1 cellular context compared by ENCODE assay signal in the genomic region with DNA sequence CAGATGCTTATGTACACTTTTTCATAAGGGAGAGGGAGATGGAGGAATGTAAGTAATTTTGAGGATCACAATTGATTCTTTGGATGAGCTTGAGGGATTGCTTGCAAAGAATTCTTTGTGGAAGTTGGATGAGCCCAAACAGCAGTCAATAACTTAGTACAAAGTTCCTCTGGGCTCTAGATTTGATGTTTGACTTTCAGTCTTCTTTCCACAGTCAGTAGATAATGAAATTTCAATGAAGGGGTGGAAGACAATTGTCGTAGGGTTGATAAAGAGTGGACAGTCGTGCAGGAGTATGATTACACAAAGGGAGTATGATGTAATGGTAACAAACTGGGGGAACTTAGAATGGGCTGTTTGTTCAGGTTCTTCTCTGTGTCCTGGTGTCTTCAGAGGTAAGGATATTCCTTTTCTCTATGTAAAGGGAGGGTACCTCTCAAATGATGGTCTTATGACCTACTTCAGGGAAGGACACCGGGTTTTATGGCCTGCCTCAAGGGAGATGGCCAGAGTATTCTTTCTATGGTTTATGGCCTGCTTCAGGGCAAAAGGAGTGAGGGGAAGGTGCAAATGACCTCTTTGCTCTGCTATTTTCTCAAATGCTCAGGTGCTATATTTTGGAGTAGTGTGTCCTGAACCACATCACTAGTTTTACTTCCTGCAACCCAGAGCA.
A peak's percentile ranks its signal among the peaks of the same experiment; 100 is the strongest.
TF ChIP-seq lines count a peak whose summit lies in the region.

No MANE protein-coding gene starts in this region.

TF ChIP-seq in HEK293, 187 proteins besides CTCF, POLR2A, EP300 and RAD21:
- TF ChIP-seq ZNF621 (tag by site-specific recombination; IDR thresholded peaks at IDR 0.05) (no peak), ZNF175 (tag by site-specific recombination; IDR thresholded peaks at IDR 0.05) (no peak), ZNF747 (tag by site-specific recombination; IDR thresholded peaks at IDR 0.05) (no peak)
- TF ChIP-seq, protein P1, sequence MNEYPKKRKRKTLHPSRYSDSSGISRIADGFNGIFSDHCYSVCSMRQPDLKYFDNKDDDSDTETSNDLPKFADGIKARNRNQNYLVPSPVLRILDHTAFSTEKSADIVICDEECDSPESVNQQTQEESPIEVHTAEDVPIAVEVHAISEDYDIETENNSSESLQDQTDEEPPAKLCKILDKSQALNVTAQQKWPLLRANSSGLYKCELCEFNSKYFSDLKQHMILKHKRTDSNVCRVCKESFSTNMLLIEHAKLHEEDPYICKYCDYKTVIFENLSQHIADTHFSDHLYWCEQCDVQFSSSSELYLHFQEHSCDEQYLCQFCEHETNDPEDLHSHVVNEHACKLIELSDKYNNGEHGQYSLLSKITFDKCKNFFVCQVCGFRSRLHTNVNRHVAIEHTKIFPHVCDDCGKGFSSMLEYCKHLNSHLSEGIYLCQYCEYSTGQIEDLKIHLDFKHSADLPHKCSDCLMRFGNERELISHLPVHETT (tag by site-specific recombination; IDR thresholded peaks at IDR 0.05): no peak
- TF ChIP-seq, protein P2, sequence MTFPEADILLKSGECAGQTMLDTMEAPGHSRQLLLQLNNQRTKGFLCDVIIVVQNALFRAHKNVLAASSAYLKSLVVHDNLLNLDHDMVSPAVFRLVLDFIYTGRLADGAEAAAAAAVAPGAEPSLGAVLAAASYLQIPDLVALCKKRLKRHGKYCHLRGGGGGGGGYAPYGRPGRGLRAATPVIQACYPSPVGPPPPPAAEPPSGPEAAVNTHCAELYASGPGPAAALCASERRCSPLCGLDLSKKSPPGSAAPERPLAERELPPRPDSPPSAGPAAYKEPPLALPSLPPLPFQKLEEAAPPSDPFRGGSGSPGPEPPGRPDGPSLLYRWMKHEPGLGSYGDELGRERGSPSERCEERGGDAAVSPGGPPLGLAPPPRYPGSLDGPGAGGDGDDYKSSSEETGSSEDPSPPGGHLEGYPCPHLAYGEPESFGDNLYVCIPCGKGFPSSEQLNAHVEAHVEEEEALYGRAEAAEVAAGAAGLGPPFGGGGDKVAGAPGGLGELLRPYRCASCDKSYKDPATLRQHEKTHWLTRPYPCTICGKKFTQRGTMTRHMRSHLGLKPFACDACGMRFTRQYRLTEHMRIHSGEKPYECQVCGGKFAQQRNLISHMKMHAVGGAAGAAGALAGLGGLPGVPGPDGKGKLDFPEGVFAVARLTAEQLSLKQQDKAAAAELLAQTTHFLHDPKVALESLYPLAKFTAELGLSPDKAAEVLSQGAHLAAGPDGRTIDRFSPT (tag by site-specific recombination; IDR thresholded peaks at IDR 0.05): no peak
- TF ChIP-seq, protein P3, sequence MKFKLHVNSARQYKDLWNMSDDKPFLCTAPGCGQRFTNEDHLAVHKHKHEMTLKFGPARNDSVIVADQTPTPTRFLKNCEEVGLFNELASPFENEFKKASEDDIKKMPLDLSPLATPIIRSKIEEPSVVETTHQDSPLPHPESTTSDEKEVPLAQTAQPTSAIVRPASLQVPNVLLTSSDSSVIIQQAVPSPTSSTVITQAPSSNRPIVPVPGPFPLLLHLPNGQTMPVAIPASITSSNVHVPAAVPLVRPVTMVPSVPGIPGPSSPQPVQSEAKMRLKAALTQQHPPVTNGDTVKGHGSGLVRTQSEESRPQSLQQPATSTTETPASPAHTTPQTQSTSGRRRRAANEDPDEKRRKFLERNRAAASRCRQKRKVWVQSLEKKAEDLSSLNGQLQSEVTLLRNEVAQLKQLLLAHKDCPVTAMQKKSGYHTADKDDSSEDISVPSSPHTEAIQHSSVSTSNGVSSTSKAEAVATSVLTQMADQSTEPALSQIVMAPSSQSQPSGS (tag by site-specific recombination; IDR thresholded peaks at IDR 0.05; ENCODE audit: low read depth): peak; percentile 47; the same call in 1 of the 2 replicates
